32 cellular contexts compared by ENCODE assay signal in the genomic region with DNA sequence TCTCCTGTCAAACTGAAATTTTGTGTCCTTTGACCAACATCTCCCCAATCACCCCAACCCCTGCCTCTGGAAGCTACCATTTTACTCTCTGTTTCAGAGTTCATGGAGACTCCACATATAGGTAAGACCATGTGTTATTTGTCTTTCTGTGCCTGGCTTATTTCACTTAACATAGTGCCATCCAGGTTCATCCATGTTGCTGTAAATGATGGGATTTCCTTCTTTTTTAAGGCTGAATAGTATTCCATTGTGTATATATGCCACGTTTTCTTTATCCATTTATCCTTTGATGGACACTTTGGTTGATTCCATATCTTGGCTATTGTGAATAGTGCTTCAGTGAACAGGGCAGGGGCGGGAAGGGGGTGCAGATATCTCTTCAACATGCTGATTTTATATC.
"Had no signal": no experiment of that assay in that cellular context is flagged by ENCODE, and none has a peak within 500 bp of the region (broad histone marks: within the 10 kb centered on the region; RNA-seq: fewer than 3 reads in every experiment).

No MANE protein-coding gene starts in this region.

- DNase-seq: activated effector memory CD4-positive, alpha-beta T cell treated with anti-CD3 and anti-CD28 coated beads, Interleukin-2, amount 50 U/mL, for 16 hours; activated effector memory CD4-positive, alpha-beta T cell treated with Interleukin-2 at 50 U/mL for 16 hours; activated gamma-delta T cell; activated gamma-delta T cell treated with Interleukin-2 at 50 U/mL for 16 hours; activated naive CD4-positive, alpha-beta T cell; activated naive CD4-positive, alpha-beta T cell treated with anti-CD3 and anti-CD28 coated beads for 36 hours; activated naive CD4-positive, alpha-beta T cell treated with anti-CD3 and anti-CD28 coated beads, Interleukin-2, amount 10 ng/mL, durations not matched to agents 7 days and 5 days; activated naive CD4-positive, alpha-beta T cell treated with anti-CD3 and anti-CD28 coated beads, Interleukin-2, amount 50 U/mL, for 16 hours; activated naive CD4-positive, alpha-beta T cell treated with Interleukin-2 at 50 U/mL for 16 hours; activated naive CD8-positive, alpha-beta T cell treated with anti-CD3 and anti-CD28 coated beads for 36 hours; activated naive CD8-positive, alpha-beta T cell treated with anti-CD3 and anti-CD28 coated beads, Interleukin-2, amount 10 ng/mL, durations not matched to agents 7 days and 5 days; activated naive CD8-positive, alpha-beta T cell treated with anti-CD3 and anti-CD28 coated beads, Interleukin-2, amount 50 U/mL, for 24 hours; activated T-cell treated with anti-CD3 and anti-CD28 coated beads, Interleukin-2, amount 50 U/mL, for 4 hours; activated T-cell treated with anti-CD3 and anti-CD28 coated beads, Interleukin-2, amount 50 U/mL, for 48 hours; activated T-cell treated with anti-CD3 and anti-CD28 coated beads, Interleukin-2, amount 50 U/mL, for 72 hours; adrenal gland; amniotic stem cell; amygdala; anterior cingulate cortex; aorta; body of pancreas; brain microvascular endothelial cell; caudate nucleus; central memory CD4-positive, alpha-beta T cell; cerebellar nuclear complex had no signal

- H3K27me3 ChIP-seq: ascending aorta, body of pancreas, breast epithelium, cardiac muscle cell had no signal

- H3K9me3 ChIP-seq: adrenal gland, ascending aorta, body of pancreas, breast epithelium had no signal

- H3K4me1 ChIP-seq: adrenal gland, ascending aorta had no signal

- ATAC-seq: activated naive CD4-positive, alpha-beta T cell treated with anti-CD3 and anti-CD28 coated beads, Interleukin-2, amount 50 U/mL, for 72 hours; activated naive CD8-positive, alpha-beta T cell treated with anti-CD3 and anti-CD28 coated beads, Interleukin-2, amount 50 U/mL, for 24 hours; activated T-cell treated with anti-CD3 and anti-CD28 coated beads, Interleukin-2, amount 50 U/mL, for 4 hours; activated T-cell treated with anti-CD3 and anti-CD28 coated beads, Interleukin-2, amount 50 U/mL, for 72 hours; activated T-helper 17 cell treated with anti-CD3 and anti-CD28 coated beads, Interleukin-2, amount 50 U/mL, for 72 hours; body of pancreas had no signal

- H3K27ac ChIP-seq: adrenal gland, ascending aorta, body of pancreas, brain microvascular endothelial cell, breast epithelium, cardiac muscle cell had no signal

- H3K36me3 ChIP-seq: adrenal gland, ascending aorta, brain microvascular endothelial cell, breast epithelium, cardiac muscle cell had no signal

- H3K4me3 ChIP-seq: adrenal gland, ascending aorta, body of pancreas, breast epithelium, cardiac muscle cell had no signal

- FAIRE-seq: astrocyte, bronchial epithelial cell had no signal
